In the genomic region with DNA sequence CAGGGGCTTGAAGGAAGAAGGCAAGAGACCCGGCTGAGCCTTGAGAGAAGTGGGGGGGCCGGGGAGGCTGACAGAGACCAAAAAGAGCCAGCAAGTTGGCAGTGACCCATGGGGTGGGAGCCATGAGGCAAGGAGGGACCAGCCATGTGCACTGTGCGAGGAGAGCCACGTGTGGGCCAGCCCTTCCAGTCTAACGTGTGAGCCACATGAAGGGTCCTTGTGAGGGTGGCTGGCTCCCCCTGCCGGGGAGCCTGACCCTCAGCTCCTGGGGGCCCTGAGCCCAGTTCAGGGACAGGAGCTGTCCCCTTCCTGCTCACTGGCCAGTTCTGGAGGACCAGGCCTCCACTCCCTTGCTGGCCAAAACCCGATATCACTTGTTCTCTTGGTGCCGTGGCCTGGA, we compare ENCODE assay signal across 8 cellular contexts. TPM values are rescaled to one million over a fixed set of nuclear protein-coding genes. Genes with fewer than 3 reads are reported as not detected.
A peak's percentile ranks its signal among the peaks of the same experiment; 100 is the strongest.
DNase-seq lines count a peak whose midpoint lies in the region; ATAC-seq, FAIRE-seq and TF ChIP-seq lines count a peak whose summit lies in the region.
"Not testable (repeated sequence)": the region's sequence is repeated elsewhere in the genome, so short reads cannot be mapped to it uniquely, and the experiment has no call there.

No MANE protein-coding gene starts in this region.

- not testable (repeated sequence) for H3K9me3 Mint-ChIP-seq in H9, mesothelial cell of epicardium

- not testable (repeated sequence) for H4K20me1 ChIP-seq in H9 (ENCODE audit: control insufficient read depth, insufficient read depth, insufficient read length); K562 (replicated peaks; ENCODE audit: control insufficient read depth, insufficient read depth, low read length)

- peak; percentile 86 for DNase-seq in DMS 273 (lab: John Stamatoyannopoulos, UW; ENCODE audit: unreplicated experiment)
- not testable (repeated sequence) for DNase-seq in H9; mesothelial cell of epicardium (ENCODE audit: low spot score in 2 of 2, unreplicated experiment in 2 of 2); tibial artery
- peak; percentile 16 for DNase-seq in NCI-H1694 treated with DMSO at 0.1 percent for 48 hours (lab: John Stamatoyannopoulos, UW)
- DNase-seq in SK-MEL-5 (ENCODE audit: low read depth, low spot score), result peak; percentile 61
- peak in 3 of 4 experiments; percentile 44 to 82 (median 56) for DNase-seq in K562 (ENCODE audit: extremely low read depth in 1 of 4, low spot score in 3 of 4)
- peak; percentile 45 for DNase-seq in fibroblast of pulmonary artery (ENCODE audit: low read depth)

- POLR2A ChIA-PET in K562 (lab: Yijun Ruan, JAX), result not testable (repeated sequence)

- H2BK120ac ChIP-seq in H9 (ENCODE audit: low read depth, low read length, poor library complexity, severe bottlenecking), result not testable (repeated sequence)

- H3K4ac ChIP-seq in H9 (ENCODE audit: low read depth, low read length), result not testable (repeated sequence)

- not testable (repeated sequence) for BruUV-seq in K562 (replicated peaks; lab: Mats Ljungman, UMichigan)

- not testable (repeated sequence) for H4K8ac ChIP-seq in H9 (replicated peaks; ENCODE audit: insufficient read length, low read depth, low read length)

- not testable (repeated sequence) for H3K4me1 ChIP-seq in H9 (ENCODE audit: insufficient read depth, low read length)
- H3K4me1 ChIP-seq in K562 (replicated peaks in 1 of 2; ENCODE audit: control insufficient read depth in 2 of 2, insufficient read depth in 2 of 2, low read length in 2 of 2) (peaks cover 5 to 11% of the 10 kb centered on the region in 2 experiments; a peak in 4 of 5 replicates), tibial artery (peaks cover 0 to 46% (median 7%) of the 10 kb centered on the region in 4 donors)

- H3K36me3 Mint-ChIP-seq in H9 (ENCODE audit: insufficient read depth in 1 of 3, low read depth in 3 of 3) (peaks cover 29 to 75% (median 38%) of the 10 kb centered on the region in 3 experiments; a peak in 6 of 7 replicates), mesothelial cell of epicardium (peaks cover 20% of the 10 kb centered on the region)

- H2BK5ac ChIP-seq in H9 (ENCODE audit: insufficient read length, low read length), result not testable (repeated sequence)

- not testable (repeated sequence) for H3T11ph ChIP-seq in H9 (ENCODE audit: low read length)

- H3K23ac ChIP-seq in H9 (ENCODE audit: insufficient read length, low read depth, low read length), result not testable (repeated sequence)

- not testable (repeated sequence) for H3K14ac ChIP-seq in H9 (ENCODE audit: insufficient read depth, low read length)

- TF ChIP-seq RAD21 in K562 (CRISPR knock-in tag; conservative IDR thresholded peaks at IDR 0.05 in 1 of 2, IDR thresholded peaks at IDR 0.05 in 1 of 2), result peak; percentile 61 to 85

- H3K4me1 Mint-ChIP-seq in H9, result peaks cover 4 to 24% of the 10 kb centered on the region in 2 experiments
- not testable (repeated sequence) for H3K4me1 Mint-ChIP-seq in mesothelial cell of epicardium

- not testable (repeated sequence) for H2BK15ac ChIP-seq in H9 (ENCODE audit: low read depth, low read length)

- H2BK12ac ChIP-seq in H9 (ENCODE audit: insufficient read length, low read depth, low read length), result not testable (repeated sequence)

- H3K23me2 ChIP-seq in H9 (ENCODE audit: insufficient read length, low read depth, low read length, poor library complexity, severe bottlenecking), result not testable (repeated sequence)

- TF ChIP-seq EP300 in K562 (IDR thresholded peaks at IDR 0.05; ENCODE audit: low read length), result not testable (repeated sequence)

- H3K9me3 ChIP-seq in H9 (ENCODE audit: control insufficient read depth, low read depth, low read length); K562 (replicated peaks; ENCODE audit: control insufficient read depth, insufficient read depth, low read depth, low read length); tibial artery: not testable (repeated sequence)

- not testable (repeated sequence) for H3K9me1 ChIP-seq in K562 (ENCODE audit: control insufficient read depth, insufficient read depth, low read length)

- H3K27me3 ChIP-seq in H9 (ENCODE audit: insufficient read depth, low read length); K562 (ENCODE audit: control insufficient read depth in 2 of 2, insufficient read depth in 2 of 2, low read length in 2 of 2); tibial artery: not testable (repeated sequence)

- H3K56ac ChIP-seq in H9 (ENCODE audit: insufficient read length, low read depth, low read length), result not testable (repeated sequence)

- TF ChIP-seq POLR2A in K562 (conservative IDR thresholded peaks at IDR 0.05), result not testable (repeated sequence)

- not testable (repeated sequence) for H3K79me1 ChIP-seq in H9 (ENCODE audit: insufficient read depth, low read depth, low read length, poor library complexity, severe bottlenecking)

- CTCF ChIA-PET in K562 (lab: Yijun Ruan, JAX; ENCODE audit: low intra/inter-chr PET ratio), result interaction anchor here (1.3 kb wide), 2 partner anchors 30 to 51 kb away, joined by 4 read pairs; no protein-coding TSS in a partner anchor

- H4K91ac ChIP-seq in H9 (ENCODE audit: insufficient read length, low read depth, low read length), result not testable (repeated sequence)

- intact Hi-C loops in K562 (cut with micrococcal nuclease), result loop anchor here (1.0 kb wide), 1 partner anchor 30 kb away; no protein-coding TSS in a partner anchor
- intact Hi-C loops in tibial artery (cut with DNase I; ENCODE audit: low total_unique reads), result not testable (repeated sequence)

- H3K27ac ChIP-seq in H9 (ENCODE audit: insufficient read length, low read depth, low read length); K562 (ENCODE audit: extremely low read depth, low read depth, low read length): not testable (repeated sequence)
- peak overlapping the region; percentile 50 to 59 for H3K27ac ChIP-seq in tibial artery

- not testable (repeated sequence) for H3K18ac ChIP-seq in H9 (ENCODE audit: insufficient read length, low read depth, low read length)

- not testable (repeated sequence) for H2AK5ac ChIP-seq in H9 (ENCODE audit: insufficient read length, low read length)

- FAIRE-seq in K562 (lab: Jason Lieb, UNC), result not testable (repeated sequence)

- H3K27ac Mint-ChIP-seq in H9 (peak overlapping the region in 1 of 3 experiments; percentile 73; a peak in 2 of 7 replicates), mesothelial cell of epicardium (peak overlapping the region; percentile 84)

- not testable (repeated sequence) for H3K36me3 ChIP-seq in K562 (ENCODE audit: control insufficient read depth, insufficient read depth, low read length)
- peaks cover 54 to 95% (median 95%) of the 10 kb centered on the region in 3 donors for H3K36me3 ChIP-seq in tibial artery

- H4K5ac ChIP-seq in H9 (ENCODE audit: insufficient read length, low read depth, low read length), result not testable (repeated sequence)

- no CpG with 5 or more reads among the region's 8 CpGs for WGBS in H9 (ENCODE audit: extremely low coverage, insufficient read length, low lambda C conversion rate)
- 28% methylated on average over 8 of the region's 8 CpGs for WGBS in K562 (ENCODE audit: insufficient coverage, low coverage, missing lambda C conversion rate)

- H2AFZ ChIP-seq in H9 (ENCODE audit: low read length), result not testable (repeated sequence)
- H2AFZ ChIP-seq in K562 (ENCODE audit: low read depth, low read length), result peak overlapping the region; percentile 87

- 0 out of 3 replicates have a peak, but pooled peaks have one; percentile 32 for ATAC-seq in K562

- H3K9ac ChIP-seq in H9 (ENCODE audit: extremely low read depth, insufficient read length, low read length); K562 (ENCODE audit: insufficient read depth in 1 of 2, low read depth in 2 of 2, low read length in 2 of 2): not testable (repeated sequence)

- H3K4me3 ChIP-seq in K562; fibroblast of pulmonary artery (replicated peaks; ENCODE audit: low read depth, low read length); tibial artery: not testable (repeated sequence)

- peak; percentile 58 for TF ChIP-seq CTCF in H9 (conservative IDR thresholded peaks at IDR 0.05)
- peak; percentile 55 to 64 (median 62) for TF ChIP-seq CTCF in K562 (IDR thresholded peaks at IDR 0.05 in 2 of 3, conservative IDR thresholded peaks at IDR 0.05 in 1 of 3; ENCODE audit: insufficient read depth in 2 of 3, low read depth in 1 of 3, low read length in 3 of 3)
- peak; percentile 23 for TF ChIP-seq CTCF in fibroblast of pulmonary artery (IDR thresholded peaks at IDR 0.05; ENCODE audit: low read length, missing control alignments)
- not testable (repeated sequence) for TF ChIP-seq CTCF in mesothelial cell of epicardium (IDR thresholded peaks at IDR 0.05; ENCODE audit: unreplicated experiment)
- peak; percentile 39 to 43 for TF ChIP-seq CTCF in tibial artery (IDR thresholded peaks at IDR 0.05)

- not testable (repeated sequence) for H3K27me3 Mint-ChIP-seq in H9 (ENCODE audit: low read depth); mesothelial cell of epicardium (ENCODE audit: low read depth)

- not testable (repeated sequence) for H2BK20ac ChIP-seq in H9 (ENCODE audit: low read depth, low read length, poor library complexity, severe bottlenecking)

- H3K4me2 ChIP-seq in H9 (ENCODE audit: insufficient read depth, insufficient read length, low read length); K562 (ENCODE audit: insufficient read depth, low read length): not testable (repeated sequence)

- in situ Hi-C loops in SK-MEL-5 (cut with HindIII; ENCODE audit: low pct_unique_long_range_greater_than_20kb, low sequenced_read_pairs), result not testable (repeated sequence)
- in situ Hi-C loops in K562 (cut with MboI), result loop anchor here (10.0 kb wide), 1 partner anchor 130 kb away; the partner anchor contains the start of gene GPR179

- H3K4me3 Mint-ChIP-seq in H9, mesothelial cell of epicardium: not testable (repeated sequence)

- H3K79me2 ChIP-seq in H9 (ENCODE audit: insufficient read depth, low read length); K562 (ENCODE audit: control insufficient read depth, insufficient read depth, low read length): not testable (repeated sequence)

RNA-seq across cellular contexts. Expression of gene ARHGAP23, which starts 46.4 kb away (rescaled TPM):
- total RNA-seq in H9 (2021) (96.3 and 97.9 TPM in 2 replicates), K562 (2014; rRNA removed) (0.33 and 0.86 TPM in 2 replicates), K562 (2014; rRNA removed; fragmentation: Illumina TruSeq; extraction: Trizol) (0.06 and 0.25 TPM in 2 replicates), K562 (2015; rRNA removed; fragmentation: Illumina TruSeq; extraction: Trizol) (0.29 and 0.57 TPM in 2 replicates), K562 (2021) (1.4 and 2.7 TPM in 2 replicates), mesothelial cell of epicardium (86.7 to 89.1 TPM (median 87.2 TPM) in 3 replicates)
- 0.34 and 1.0 TPM in 2 replicates for total RNA-seq in SK-MEL-5 (2014; rRNA removed; shearing (Covaris generic))
- 0.93 and 1.3 TPM in 2 replicates for polyA plus RNA-seq in SK-MEL-5 (2015; cell fraction: cytosol; rRNA removed)
- polyA plus RNA-seq in SK-MEL-5 (2015; cell fraction: nucleus; rRNA removed), result 0.62 and 1.00 TPM in 2 replicates
- total RNA-seq in K562 (2011; cell fraction: chromatin; rRNA removed; ENCODE audit: low replicate concordance), result 5.4 and 10.3 TPM in 2 replicates
- 3.6 and 6.0 TPM in 2 replicates for total RNA-seq in K562 (2011; cell fraction: nucleolus; rRNA removed)
- total RNA-seq in K562 (2011; cell fraction: nucleoplasm; rRNA removed), result 4.4 and 6.6 TPM in 2 replicates
- polyA plus RNA-seq in K562 (2011; rRNA removed) (0.12 and 0.71 TPM in 2 replicates), K562 (2014; fragmentation: Illumina TruSeq; extraction: Trizol) (0.68 and 0.70 TPM in 2 replicates), K562 (2014; fragmentation: Nextera tagmentation; extraction: Ambion mirVana) (under 1 TPM; 0.01 to 0.03 TPM), K562 (2014; rRNA removed) (0.69 and 1.6 TPM in 2 replicates)
- polyA plus RNA-seq in K562 (2011; cell fraction: cytosol; rRNA removed), result 0.10 and 1.00 TPM in 2 replicates
- 0.80 and 2.2 TPM in 2 replicates for polyA plus RNA-seq in K562 (2011; cell fraction: nucleus; rRNA removed)
- polyA plus RNA-seq in K562 (2012), result 0.52 and 0.68 TPM in 2 replicates
- 0.24 and 1.6 TPM in 2 replicates for polyA minus RNA-seq in K562 (2011; rRNA and poly(A)+ RNA removed)
- 0.18 and 1.4 TPM in 2 replicates for polyA minus RNA-seq in K562 (2011; cell fraction: cytosol; rRNA and poly(A)+ RNA removed)
- 1.7 and 3.0 TPM in 2 replicates for polyA minus RNA-seq in K562 (2011; cell fraction: nucleus; rRNA and poly(A)+ RNA removed)
